ENCODE assay signal across 8 cellular contexts in the genomic region with DNA sequence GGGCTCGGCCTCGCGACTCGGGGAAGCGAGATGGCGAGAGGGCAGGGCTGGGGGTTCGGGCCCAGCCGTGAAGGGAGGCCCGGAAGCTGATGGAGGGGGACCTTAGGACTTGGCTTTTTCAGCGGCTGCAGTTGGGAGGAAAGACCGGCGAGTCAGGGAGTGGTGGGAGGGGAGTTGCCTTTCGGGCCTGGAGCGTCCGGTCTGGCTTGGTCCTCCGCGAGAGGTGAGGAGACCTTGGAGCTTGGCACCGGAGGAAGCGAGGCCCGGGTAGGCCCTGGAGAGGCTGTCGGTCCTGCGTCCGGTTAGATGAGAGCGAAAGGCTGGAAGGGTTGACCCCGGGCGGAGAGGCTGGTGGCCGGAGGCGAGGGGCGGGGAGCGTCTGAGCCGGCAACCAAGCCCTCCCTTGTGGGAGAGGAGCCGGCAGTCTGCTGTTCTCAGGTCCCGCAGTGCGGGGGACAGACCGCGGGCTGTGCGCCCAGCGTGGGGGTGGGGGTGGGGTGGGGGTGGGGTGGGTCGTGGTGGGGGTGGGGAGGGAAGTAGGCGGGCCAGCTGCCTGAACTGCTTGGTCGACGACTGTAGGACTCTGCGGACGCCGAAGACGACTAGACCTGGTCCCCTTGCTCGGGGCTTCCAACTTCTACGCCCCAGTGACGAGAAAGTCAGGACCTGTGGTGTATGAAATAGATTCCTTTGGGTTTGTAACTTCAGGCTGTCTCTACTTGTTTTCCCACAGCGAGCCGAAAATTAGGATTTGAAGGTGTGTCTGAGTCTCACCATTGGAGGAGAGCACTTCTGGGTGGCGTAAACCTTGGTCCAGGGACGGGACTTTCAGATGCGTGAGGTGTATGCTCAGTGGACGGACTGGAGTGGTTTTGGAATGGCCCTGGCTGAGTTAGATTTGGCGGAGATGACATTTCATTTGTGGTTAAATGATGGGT. TPM values are rescaled to one million over a fixed set of nuclear protein-coding genes. Genes with fewer than 3 reads are reported as not detected.
DNase-seq lines count a peak whose midpoint lies in the region; TF ChIP-seq lines count a peak whose summit lies in the region.

No MANE protein-coding gene starts in this region.

- peak overlapping the region; percentile 92 for H3K4me3 Mint-ChIP-seq in osteocyte (ENCODE audit: unreplicated experiment)

- CTCF ChIA-PET in GM10248 (lab: Yijun Ruan, JAX), result no interaction called here

- H3K27me3 ChIP-seq in HAP-1 (ENCODE audit: low read depth), result no peaks in the 10 kb centered on the region

- H3K4me1 Mint-ChIP-seq in osteocyte (ENCODE audit: unreplicated experiment), result peaks cover 40% of the 10 kb centered on the region

- no peaks in the 10 kb centered on the region for H3K9me3 Mint-ChIP-seq in osteocyte (ENCODE audit: unreplicated experiment)

- no peaks in the 10 kb centered on the region for H3K9me3 ChIP-seq in HAP-1

- peaks cover 17% of the 10 kb centered on the region for H3K4me1 ChIP-seq in HAP-1

- H3K36me3 Mint-ChIP-seq in osteocyte (ENCODE audit: unreplicated experiment), result no peaks in the 10 kb centered on the region

- in situ Hi-C loops in HAP-1 (cut with MboI; ENCODE audit: low sequenced_read_pairs), result no loop called here

- TF ChIP-seq CTCF in GM10248 (IDR thresholded peaks at IDR 0.05; ENCODE audit: control extremely low read depth, extremely low read depth, low read depth, missing control alignments), result no peak
- TF ChIP-seq CTCF in osteocyte (IDR thresholded peaks at IDR 0.05), result no peak

- H3K27me3 Mint-ChIP-seq in osteocyte (ENCODE audit: unreplicated experiment), result no peaks in the 10 kb centered on the region

- DNase-seq in GM10248 (ENCODE audit: extremely low spot score) (peak; percentile 48), HAP-1 (ENCODE audit: low spot score in 2 of 2) (peak in 1 of 2 experiments; percentile 47), NCI-H460 (ENCODE audit: extremely low read depth, low read depth) (peak; percentile 11), germinal center (ENCODE audit: low spot score) (peak; percentile 55), osteocyte (ENCODE audit: extremely low spot score, unreplicated experiment) (peak; percentile 86), ureter (ENCODE audit: low spot score) (peak; percentile 53), NCI-H446 treated with DMSO at 0.1 percent for 48 hours (lab: John Stamatoyannopoulos, UW) (no peak)
- peak; percentile 8 for DNase-seq in activated T-helper 9 cell treated with anti-CD3 and anti-CD28 coated beads, Interleukin-2, amount 50 U/mL, for 16 hours (ENCODE audit: low read depth)

- peak overlapping the region; percentile 96 for H3K27ac Mint-ChIP-seq in osteocyte (ENCODE audit: unreplicated experiment)

- POLR2A ChIA-PET in GM10248 (lab: Yijun Ruan, JAX), result no interaction called here

- peak overlapping the region; percentile 96 for H3K4me3 ChIP-seq in HAP-1

- H3K36me3 ChIP-seq in HAP-1 (replicated peaks), result peaks cover 15% of the 10 kb centered on the region

RNA-seq across cellular contexts. Expression of a gene that starts 1.0 kb away (rescaled TPM):
- total RNA-seq in NCI-H460 (2014; rRNA removed; shearing (Covaris generic)), result 52.4 and 72.7 TPM in 2 replicates
- 35.6 and 57.1 TPM in 2 replicates for polyA plus RNA-seq in NCI-H460 (2014; cell fraction: nucleus; rRNA removed)
- total RNA-seq in osteocyte (96.2 and 98.8 TPM in 2 replicates), ureter (172 TPM)
